ENCODE assay signal across 8 cellular contexts in genomic region chr15:90184119-90184785, GRCh38. TPM values are rescaled to one million over a fixed set of nuclear protein-coding genes. Genes with fewer than 3 reads are reported as not detected.
DNase-seq lines count a peak whose midpoint lies in the region; ATAC-seq, FAIRE-seq and TF ChIP-seq lines count a peak whose summit lies in the region.

No MANE protein-coding gene starts in this region.

- TF ChIP-seq CTCF in 22Rv1 (IDR thresholded peaks at IDR 0.05), result no peak
- TF ChIP-seq CTCF in heart left ventricle (IDR thresholded peaks at IDR 0.05), result no peak

- H3K27ac ChIP-seq in 22Rv1 (peak overlapping the region; percentile 76), heart left ventricle (peak overlapping the region; percentile 79 to 98 (median 88))

- WGBS in heart left ventricle, 4 donors, result 9 to 16% (median 12%) methylated on average over 21 to 27 of the region's 27 CpGs

- H3K4me1 ChIP-seq in heart left ventricle, result peaks cover 0 to 50% (median 9%) of the 10 kb centered on the region in 12 donors

- ATAC-seq in HG02763 (IDR thresholded peaks at IDR 0.05; ENCODE audit: unreplicated experiment) (peak; percentile 64), heart left ventricle (peak; percentile 86 to 91 (median 90))

- no peaks in the 10 kb centered on the region for H3K36me3 ChIP-seq in heart left ventricle

- intact Hi-C loops in heart left ventricle (cut with DNase I), result loop anchor here in 3 of 10 donors (1.0 kb wide), 2 partner anchors 9 to 10 kb away; no protein-coding TSS in a partner anchor

- DNase-seq in GM12891 (ENCODE audit: insufficient read length, low spot score) (no peak), NCI-H2227 (lab: John Stamatoyannopoulos, UW; ENCODE audit: unreplicated experiment) (peak; percentile 63), heart left ventricle (peak; percentile 69 to 93 (median 83)), pons (ENCODE audit: low spot score) (peak; percentile 47), NCI-H128 (lab: John Stamatoyannopoulos, UW; ENCODE audit: unreplicated experiment) (no peak)
- DNase-seq in activated naive CD4-positive, alpha-beta T cell treated with anti-CD3 and anti-CD28 coated beads, Interleukin-2, amount 50 U/mL, for 16 hours, result peak; percentile 27

- no peaks in the 10 kb centered on the region for H3K9me3 ChIP-seq in heart left ventricle

- TF ChIP-seq POLR2A in GM12891 (IDR thresholded peaks at IDR 0.05; ENCODE audit: low read depth, low read length), result no peak
- TF ChIP-seq POLR2A in heart left ventricle (IDR thresholded peaks at IDR 0.05), result no peak

- peak overlapping the region; percentile 49 to 91 (median 71) for H3K4me3 ChIP-seq in heart left ventricle

- peaks cover 0 to 16% (median 0%) of the 10 kb centered on the region in 9 donors for H3K27me3 ChIP-seq in heart left ventricle

- FAIRE-seq in GM12891 (lab: Jason Lieb, UNC), result peak; percentile 91

TF ChIP-seq in GM12891, 5 proteins besides CTCF, POLR2A, EP300 and RAD21:
- TF ChIP-seq POU2F2 (IDR thresholded peaks at IDR 0.05; ENCODE audit: low read depth, low read length) (no peak), TAF1 (IDR thresholded peaks at IDR 0.05; ENCODE audit: low read depth, low read length) (no peak), SPI1 (IDR thresholded peaks at IDR 0.05; ENCODE audit: low read depth, low read length) (no peak), POLR2AphosphoS5 (IDR thresholded peaks at IDR 0.05; ENCODE audit: low read depth, low read length) (no peak), PAX5 (IDR thresholded peaks at IDR 0.05; ENCODE audit: insufficient read depth, low read length, severe bottlenecking) (no peak)

RNA-seq across cellular contexts. Expression of gene SEMA4B, which starts 16.9 kb away (rescaled TPM):
- 8.2 TPM for polyA plus RNA-seq in GM12891 (2012; ENCODE audit: low read depth, missing spikeins)
- 100 to 1,000 TPM in 1 of 9 donors, 10 to 100 TPM in 8; 14.8 to 105 (median 21.0) TPM for total RNA-seq in heart left ventricle
- polyA plus RNA-seq in heart left ventricle, result 10 to 100 TPM; 13.8 to 36.3 TPM

RNA-seq across cellular contexts. Expression of gene CIB1, which starts 49.5 kb away (rescaled TPM):
- 88.7 TPM for polyA plus RNA-seq in GM12891 (2012; ENCODE audit: low read depth, missing spikeins)
- 100 to 1,000 TPM in 1 of 9 donors, 10 to 100 TPM in 8; 38.7 to 107 (median 80.8) TPM for total RNA-seq in heart left ventricle
- 100 to 1,000 TPM in 1 of 2 donors, 10 to 100 TPM in 1; 78.2 to 145 TPM for polyA plus RNA-seq in heart left ventricle

RNA-seq across cellular contexts. Expression of gene GDPGP1, which starts 49.8 kb away (rescaled TPM):
- polyA plus RNA-seq in GM12891 (2012; ENCODE audit: low read depth, missing spikeins), result 2.0 TPM
- 10 to 100 TPM in 6 of 9 donors, 1 to 10 TPM in 3; 5.9 to 18.9 (median 13.6) TPM for total RNA-seq in heart left ventricle
- 1 to 10 TPM; 4.8 to 5.4 TPM for polyA plus RNA-seq in heart left ventricle

Comparison
In these comparisons a context has a peak if more than half of its experiments do, and no peak if none do; other contexts are left out.
1. DNase-seq: peak in NCI-H2227 (single experiment), activated naive CD4-positive, alpha-beta T cell treated with anti-CD3 and anti-CD28 coated beads, Interleukin-2, amount 50 U/mL, for 16 hours (single experiment), heart left ventricle (5 of 5) and pons (single experiment); none in GM12891 (single experiment) and NCI-H128 (single experiment).